22 cellular contexts compared by ENCODE assay signal in genomic region chrX:13009844-13010243, GRCh38. TPM values are rescaled to one million over a fixed set of nuclear protein-coding genes. Genes with fewer than 3 reads are reported as not detected.
"Had no signal": no experiment of that assay in that cellular context is flagged by ENCODE, and none has a peak within 500 bp of the region (broad histone marks: within the 10 kb centered on the region; RNA-seq: fewer than 3 reads in every experiment).

No MANE protein-coding gene starts in this region.

- H3K4me1 ChIP-seq: psoas muscle, vagina had no signal

- H3K27ac Mint-ChIP-seq: activated CD4-positive, alpha-beta T cell treated with anti-CD3 and anti-CD28 coated beads for 36 hours; activated naive CD4-positive, alpha-beta T cell treated with anti-CD3 and anti-CD28 coated beads, Interleukin-2, amount 50 U/mL, for 72 hours; T-helper 2 cell treated with Interferon-gamma antibody and Interleukin-4, amounts not matched to agents 5 μg/mL and 100 μg/mL, for 36 hours had no signal

- H3K79me2 ChIP-seq: hepatocyte had no signal

- H3K4me3 Mint-ChIP-seq: activated CD4-positive, alpha-beta T cell treated with anti-CD3 and anti-CD28 coated beads for 36 hours; T-helper 2 cell treated with Interferon-gamma antibody and Interleukin-4, amounts not matched to agents 5 μg/mL and 100 μg/mL, for 36 hours had no signal

- H3K4me2 ChIP-seq: hepatocyte had no signal

- H2AFZ ChIP-seq: hepatocyte had no signal

- ATAC-seq: activated CD4-positive, alpha-beta T cell treated with anti-CD3 and anti-CD28 coated beads for 36 hours; activated naive CD4-positive, alpha-beta T cell treated with anti-CD3 and anti-CD28 coated beads, Interleukin-2, amount 50 U/mL, for 72 hours; naive thymus-derived CD4-positive, alpha-beta T cell; psoas muscle had no signal

- H3K9me3 Mint-ChIP-seq: activated naive CD4-positive, alpha-beta T cell treated with anti-CD3 and anti-CD28 coated beads, Interleukin-2, amount 50 U/mL, for 72 hours; T-helper 2 cell treated with Interferon-gamma antibody and Interleukin-4, amounts not matched to agents 5 μg/mL and 100 μg/mL, for 36 hours had no signal

- H3K9me3 ChIP-seq: ovary, psoas muscle, stomach, vagina had no signal

- H3K4me3 ChIP-seq: dorsolateral prefrontal cortex, hepatocyte, ovary, psoas muscle, skin epidermis, stomach, vagina had no signal

- H3K36me3 ChIP-seq: ovary, stomach, vagina had no signal

- H3K27me3 Mint-ChIP-seq: activated CD4-positive, alpha-beta T cell treated with anti-CD3 and anti-CD28 coated beads for 36 hours; naive thymus-derived CD4-positive, alpha-beta T cell had no signal

- DNase-seq: activated CD4-positive, alpha-beta T cell treated with anti-CD3 and anti-CD28 coated beads for 36 hours; activated CD4-positive, alpha-beta T cell treated with anti-CD3 and anti-CD28 coated beads, Interleukin-2, amount 50 U/mL, for 48 hours; activated gamma-delta T cell; dorsolateral prefrontal cortex; mesendoderm; naive thymus-derived CD4-positive, alpha-beta T cell; ovary; psoas muscle; stimulated activated CD4-positive, alpha-beta T cell treated with anti-CD3 and anti-CD28 coated beads, Interleukin-2, amount 100 ng/mL, for 48 hours; stomach had no signal

- H3K27me3 ChIP-seq: hepatocyte, ovary, stomach, vagina had no signal

- FAIRE-seq: TTC549 had no signal

- H3K27ac ChIP-seq: dorsolateral prefrontal cortex, hepatocyte, ovary, psoas muscle, vagina had no signal

RNA-seq across cellular contexts. Expression of gene FAM9C, which starts 34.6 kb away (rescaled TPM):
- total RNA-seq: activated CD4-positive, alpha-beta T cell treated with anti-CD3 and anti-CD28 coated beads for 36 hours; cardiac septum; epithelial cell of proximal tubule; glomerular endothelial cell; hepatocyte; lower leg skin; mucosa of gallbladder; right cardiac atrium; vagina had no signal
- polyA plus RNA-seq: hepatocyte; naive thymus-derived CD4-positive, alpha-beta T cell; psoas muscle had no signal
